16 cellular contexts compared by ENCODE assay signal in genomic region chr11:120184371-120184945, GRCh38. TPM values are rescaled to one million over a fixed set of nuclear protein-coding genes. Genes with fewer than 3 reads are reported as not detected.
DNase-seq lines count a peak whose midpoint lies in the region; FAIRE-seq and TF ChIP-seq lines count a peak whose summit lies in the region.
"Had no signal": no experiment of that assay in that cellular context is flagged by ENCODE, and none has a peak within 500 bp of the region (broad histone marks: within the 10 kb centered on the region; RNA-seq: fewer than 3 reads in every experiment).

No MANE protein-coding gene starts in this region.

- H3K36me3 Mint-ChIP-seq in chondrocyte (ENCODE audit: low read depth) = no peaks in the 10 kb centered on the region

- H3K4me3 ChIP-seq in muscle layer of duodenum (ENCODE audit: low read depth in 1 of 2, low read length in 2 of 2) (peak overlapping the region in 1 of 2 donors; percentile 12), subcutaneous abdominal adipose tissue (ENCODE audit: low read depth in 1 of 5, low read length in 5 of 5) (peak overlapping the region in 1 of 5 donors; percentile 32), Karpas-422 (ENCODE audit: low read length) (no peak overlapping the region)

- H3K27ac Mint-ChIP-seq in chondrocyte (ENCODE audit: unreplicated experiment) = no peak overlapping the region
- H3K27ac Mint-ChIP-seq: activated B cell treated with CpG ODN at 0.5 μM for 24 hours, IgD-negative memory B cell had no signal

- DNase-seq in chondrocyte (ENCODE audit: low spot score) (peak; percentile 15), cardiac septum (ENCODE audit: low spot score) (peak; percentile 75), HTR-8/SVneo (ENCODE audit: insufficient read length, low spot score) (no peak), NCI-H2196 (lab: John Stamatoyannopoulos, UW; ENCODE audit: unreplicated experiment) (no peak), Karpas-422 (no peak), GM20000 (ENCODE audit: low spot score) (no peak)
- DNase-seq: BE2C, DMS79, NCI-H446 treated with DMSO at 0.1 percent for 48 hours, PC-3, SW 1271 had no signal

- H3K79me2 ChIP-seq in Karpas-422 (ENCODE audit: low read length) = no peaks in the 10 kb centered on the region

- H3K27ac ChIP-seq in muscle layer of duodenum (ENCODE audit: low read length) = peak overlapping the region; percentile 81
- H3K27ac ChIP-seq in subcutaneous abdominal adipose tissue (ENCODE audit: low read depth, low read length) = peak overlapping the region; percentile 79
- H3K27ac ChIP-seq in Karpas-422 (ENCODE audit: low read length) = no peak overlapping the region

- H3K4me1 ChIP-seq in muscle layer of duodenum (ENCODE audit: control insufficient read depth in 1 of 2, insufficient read depth in 2 of 2, low read length in 2 of 2) = peaks cover 25 to 36% of the 10 kb centered on the region in 2 donors
- peaks cover 18 to 73% (median 59%) of the 10 kb centered on the region in 5 donors for H3K4me1 ChIP-seq in subcutaneous abdominal adipose tissue (ENCODE audit: control insufficient read depth in 5 of 5, insufficient read depth in 5 of 5, low read length in 5 of 5)
- no peaks in the 10 kb centered on the region for H3K4me1 ChIP-seq in Karpas-422 (ENCODE audit: low read length)

- peak overlapping the region in 1 of 5 donors; percentile 30 for H3K9ac ChIP-seq in subcutaneous abdominal adipose tissue (ENCODE audit: low read length in 5 of 5)
- no peak overlapping the region for H3K9ac ChIP-seq in Karpas-422 (ENCODE audit: low read length)

- TF ChIP-seq CTCF in chondrocyte (IDR thresholded peaks at IDR 0.05) = no peak
- no peak for TF ChIP-seq CTCF in GM20000 (IDR thresholded peaks at IDR 0.05; ENCODE audit: extremely low read depth, missing control alignments)

- no peak for FAIRE-seq in HTR-8/SVneo (lab: Jason Lieb, UNC)

- no peaks in the 10 kb centered on the region for H3K9me2 ChIP-seq in Karpas-422 (replicated peaks; ENCODE audit: insufficient read depth, low read length)

- H3K36me3 ChIP-seq in muscle layer of duodenum (ENCODE audit: control insufficient read depth in 1 of 2, insufficient read depth in 2 of 2, low read length in 2 of 2) (no peaks in the 10 kb centered on the region), subcutaneous abdominal adipose tissue (ENCODE audit: control insufficient read depth in 5 of 5, insufficient read depth in 5 of 5, low read length in 5 of 5) (no peaks in the 10 kb centered on the region), Karpas-422 (ENCODE audit: insufficient read depth, low read length) (no peaks in the 10 kb centered on the region)
- H3K36me3 ChIP-seq: BE2C had no signal

- H2AFZ ChIP-seq in Karpas-422 (ENCODE audit: low read length) = no peak overlapping the region

- no peak overlapping the region for H3K4me2 ChIP-seq in Karpas-422 (ENCODE audit: low read depth, low read length, poor library complexity, severe bottlenecking)

- H3K27me3 ChIP-seq in muscle layer of duodenum (ENCODE audit: low read depth, low read length) (no peaks in the 10 kb centered on the region), subcutaneous abdominal adipose tissue (ENCODE audit: control insufficient read depth in 5 of 5, insufficient read depth in 4 of 5, low read length in 5 of 5) (peaks cover 0 to 25% (median 5%) of the 10 kb centered on the region in 5 donors), Karpas-422 (ENCODE audit: low read length) (no peaks in the 10 kb centered on the region)
- H3K27me3 ChIP-seq: BE2C, dorsolateral prefrontal cortex had no signal

- peaks cover 8% of the 10 kb centered on the region for H3K27me3 Mint-ChIP-seq in chondrocyte (ENCODE audit: low read depth)

- intact Hi-C loops in cardiac septum (cut with DNase I) = no loop called here

- H3K4me1 Mint-ChIP-seq in chondrocyte (ENCODE audit: low read depth) = peaks cover 24% of the 10 kb centered on the region
- H3K4me1 Mint-ChIP-seq: activated B cell treated with CpG ODN at 0.5 μM for 24 hours, IgD-negative memory B cell had no signal

- H4K20me1 ChIP-seq in Karpas-422 (ENCODE audit: insufficient read depth, low read depth, low read length) = no peaks in the 10 kb centered on the region

- no peak overlapping the region for H3K4me3 Mint-ChIP-seq in chondrocyte (ENCODE audit: unreplicated experiment)
- H3K4me3 Mint-ChIP-seq: activated B cell treated with CpG ODN at 0.5 μM for 24 hours, IgD-negative memory B cell had no signal

- H3K9me3 ChIP-seq in muscle layer of duodenum (ENCODE audit: control insufficient read depth in 1 of 2, low read length in 2 of 2) = no peaks in the 10 kb centered on the region
- H3K9me3 ChIP-seq in subcutaneous abdominal adipose tissue (ENCODE audit: control insufficient read depth in 5 of 5, low read length in 5 of 5) = no peaks in the 10 kb centered on the region
- no peaks in the 10 kb centered on the region for H3K9me3 ChIP-seq in Karpas-422 (ENCODE audit: low read length)
- H3K9me3 ChIP-seq: BE2C had no signal

- no peaks in the 10 kb centered on the region for H3K9me3 Mint-ChIP-seq in chondrocyte (ENCODE audit: low read depth)
- H3K9me3 Mint-ChIP-seq: activated B cell treated with CpG ODN at 0.5 μM for 24 hours had no signal

RNA-seq across cellular contexts. Expression of gene OAF, which starts 26.4 kb away (rescaled TPM):
- total RNA-seq in chondrocyte (5.7 to 12.8 TPM (median 6.6 TPM) in 3 replicates), cardiac septum (17.8 TPM)
- total RNA-seq in Karpas-422 (2014; rRNA removed; shearing (Covaris generic); ENCODE audit: low replicate concordance) = 0.30 and 1.4 TPM in 2 replicates

RNA-seq across cellular contexts. Expression of gene TRIM29, which starts 46.5 kb away (rescaled TPM):
- not detected in 3 replicates for total RNA-seq in chondrocyte
- not detected for total RNA-seq in cardiac septum
- total RNA-seq in Karpas-422 (2014; rRNA removed; shearing (Covaris generic); ENCODE audit: low replicate concordance) = not detected in 2 replicates
- total RNA-seq: activated B cell treated with CpG ODN at 0.5 μM for 24 hours had no signal

RNA-seq across cellular contexts. Expression of gene POU2F3, which starts 55.5 kb away (rescaled TPM):
- not detected in 3 replicates for total RNA-seq in chondrocyte
- total RNA-seq in cardiac septum = not detected
- total RNA-seq in Karpas-422 (2014; rRNA removed; shearing (Covaris generic); ENCODE audit: low replicate concordance) = 0.11 TPM in 1 of 2 replicates, not detected in the other
- total RNA-seq: activated B cell treated with CpG ODN at 0.5 μM for 24 hours had no signal

Comparison
In these comparisons a context has a peak if more than half of its experiments do, and no peak if none do; other contexts are left out.
1. DNase-seq: peak in chondrocyte (single experiment) and cardiac septum (single experiment); none in HTR-8/SVneo (single experiment), NCI-H2196 (single experiment), Karpas-422 (single experiment) and GM20000 (single experiment).